ENCODE assay signal across 8 cellular contexts in genomic region chr12:57523706-57524614, GRCh38. TPM values are rescaled to one million over a fixed set of nuclear protein-coding genes. Genes with fewer than 3 reads are reported as not detected.
DNase-seq lines count a peak whose midpoint lies in the region; ATAC-seq, FAIRE-seq and TF ChIP-seq lines count a peak whose summit lies in the region.

No MANE protein-coding gene starts in this region.

- H4K20me1 ChIP-seq in astrocyte (ENCODE audit: insufficient read depth, low read length) = peaks cover 60% of the 10 kb centered on the region

- H3K4me1 Mint-ChIP-seq in activated T-cell treated with anti-CD3 and anti-CD28 coated beads, Interleukin-2, amount 50 U/mL, for 4 hours (ENCODE audit: low read depth) = peaks cover 38% of the 10 kb centered on the region
- peaks cover 32% of the 10 kb centered on the region for H3K4me1 Mint-ChIP-seq in astrocyte (ENCODE audit: low read depth, unreplicated experiment)
- peaks cover 35% of the 10 kb centered on the region for H3K4me1 Mint-ChIP-seq in type B pancreatic cell (ENCODE audit: unreplicated experiment)

- H3K27ac Mint-ChIP-seq in astrocyte (ENCODE audit: unreplicated experiment) (peak overlapping the region; percentile 94), type B pancreatic cell (peak overlapping the region; percentile 80)

- DNase-seq in activated T-cell treated with anti-CD3 and anti-CD28 coated beads, Interleukin-2, amount 50 U/mL, for 4 hours = no peak
- DNase-seq in activated T-cell treated with anti-CD3 and anti-CD28 coated beads, Interleukin-2, amount 50 U/mL, for 1 hour = no peak
- DNase-seq in astrocyte (ENCODE audit: low read depth) (no peak), lower leg skin (ENCODE audit: low spot score in 2 of 2) (peak in 1 of 2 donors; percentile 84), type B pancreatic cell (ENCODE audit: extremely low spot score, unreplicated experiment) (no peak), islet precursor cell (no peak), hippocampal formation (lab: John Stamatoyannopoulos, UW) (no peak), NCI-H2227 treated with DMSO at 0.1 percent for 48 hours (lab: John Stamatoyannopoulos, UW) (no peak)

- TF ChIP-seq POLR2A in lower leg skin (IDR thresholded peaks at IDR 0.05) = no peak

- H3K4me2 ChIP-seq in astrocyte (ENCODE audit: low read length) = peak overlapping the region; percentile 95

- no peaks in the 10 kb centered on the region for H3K27me3 Mint-ChIP-seq in activated T-cell treated with anti-CD3 and anti-CD28 coated beads, Interleukin-2, amount 50 U/mL, for 4 hours (ENCODE audit: low read depth)
- H3K27me3 Mint-ChIP-seq in astrocyte (ENCODE audit: low read depth, unreplicated experiment) (no peaks in the 10 kb centered on the region), type B pancreatic cell (no peaks in the 10 kb centered on the region)

- peak overlapping the region; percentile 76 for H3K27ac ChIP-seq in astrocyte (ENCODE audit: low read depth, low read length)

- no peaks in the 10 kb centered on the region for H3K9me3 ChIP-seq in astrocyte (ENCODE audit: insufficient read depth, low read depth, low read length)

- peak overlapping the region; percentile 92 for H3K4me3 Mint-ChIP-seq in activated T-cell treated with anti-CD3 and anti-CD28 coated beads, Interleukin-2, amount 50 U/mL, for 4 hours
- H3K4me3 Mint-ChIP-seq in astrocyte (ENCODE audit: unreplicated experiment) (peak overlapping the region; percentile 93), type B pancreatic cell (peak overlapping the region; percentile 98)

- H3K9ac ChIP-seq in astrocyte (ENCODE audit: low read length) = peak overlapping the region; percentile 82

- no peaks in the 10 kb centered on the region for H3K9me3 Mint-ChIP-seq in activated T-cell treated with anti-CD3 and anti-CD28 coated beads, Interleukin-2, amount 50 U/mL, for 4 hours
- H3K9me3 Mint-ChIP-seq in astrocyte (ENCODE audit: unreplicated experiment) (no peaks in the 10 kb centered on the region), type B pancreatic cell (no peaks in the 10 kb centered on the region)

- H3K36me3 Mint-ChIP-seq in activated T-cell treated with anti-CD3 and anti-CD28 coated beads, Interleukin-2, amount 50 U/mL, for 4 hours (ENCODE audit: insufficient read depth) = peaks cover 12% of the 10 kb centered on the region
- H3K36me3 Mint-ChIP-seq in astrocyte (ENCODE audit: low read depth, unreplicated experiment) (peaks cover 12% of the 10 kb centered on the region), type B pancreatic cell (peaks cover 8% of the 10 kb centered on the region)

- peaks cover 44% of the 10 kb centered on the region for H3K79me2 ChIP-seq in astrocyte (ENCODE audit: insufficient read depth, low read length)

- H3K4me3 ChIP-seq in astrocyte (ENCODE audit: insufficient read depth, low read depth, low read length) (peak overlapping the region; percentile 78), lower leg skin (ENCODE audit: low read depth, poor library complexity, severe bottlenecking) (peak overlapping the region; percentile 76)

- no peak for ATAC-seq in activated T-cell treated with anti-CD3 and anti-CD28 coated beads, Interleukin-2, amount 50 U/mL, for 4 hours

- no peak overlapping the region for H2AFZ ChIP-seq in astrocyte (ENCODE audit: low read depth, low read length)

- no peaks in the 10 kb centered on the region for H3K27me3 ChIP-seq in astrocyte (ENCODE audit: insufficient read depth, low read length)

- WGBS in lower leg skin, 2 donors = 65 to 66% methylated on average over 14 of the region's 14 CpGs

- peaks cover 15% of the 10 kb centered on the region for H3K36me3 ChIP-seq in astrocyte (ENCODE audit: insufficient read depth, low read length)

- FAIRE-seq in astrocyte (lab: Jason Lieb, UNC) = no peak

- TF ChIP-seq CTCF in astrocyte (IDR thresholded peaks at IDR 0.05; ENCODE audit: insufficient read depth, low read depth, low read length) (no peak), lower leg skin (IDR thresholded peaks at IDR 0.05) (no peak), type B pancreatic cell (conservative IDR thresholded peaks at IDR 0.05) (no peak)

- H3K4me1 ChIP-seq in astrocyte (ENCODE audit: insufficient read depth, low read length) = peaks cover 36% of the 10 kb centered on the region

- intact Hi-C loops in lower leg skin (cut with DNase I; ENCODE audit: low total_unique reads) = no loop called here

RNA-seq across cellular contexts. Expression of gene MBD6, which starts 1.3 kb away (rescaled TPM):
- total RNA-seq in activated T-cell treated with anti-CD3 and anti-CD28 coated beads, Interleukin-2, amount 50 U/mL, for 4 hours = 10 to 100 TPM; 56.3 to 59.4 (median 57.5) TPM
- total RNA-seq in astrocyte = 55.3 and 58.5 TPM in 2 replicates
- total RNA-seq in lower leg skin = 10 to 100 TPM; 13.8 to 50.4 (median 26.5) TPM
- total RNA-seq in type B pancreatic cell (ENCODE audit: low replicate concordance) = 87.5 and 94.7 TPM in 2 replicates

RNA-seq across cellular contexts. Expression of gene DDIT3, which starts 3.6 kb away (rescaled TPM):
- 10 to 100 TPM in 2 of 3 donors, 1 to 10 TPM in 1; 9.2 to 12.2 (median 10.8) TPM for total RNA-seq in activated T-cell treated with anti-CD3 and anti-CD28 coated beads, Interleukin-2, amount 50 U/mL, for 4 hours
- total RNA-seq in astrocyte = 42.6 and 45.1 TPM in 2 replicates
- total RNA-seq in lower leg skin = 10 to 100 TPM; 27.6 to 58.2 (median 41.6) TPM
- total RNA-seq in type B pancreatic cell (ENCODE audit: low replicate concordance) = 17.7 and 32.3 TPM in 2 replicates

RNA-seq across cellular contexts. Expression of gene DCTN2, which starts 23.0 kb away (rescaled TPM):
- total RNA-seq in activated T-cell treated with anti-CD3 and anti-CD28 coated beads, Interleukin-2, amount 50 U/mL, for 4 hours = 10 to 100 TPM; 72.3 to 84.3 (median 74.6) TPM
- total RNA-seq in astrocyte (94.5 and 107 TPM in 2 replicates), lower leg skin (100 to 1,000 TPM; 166 to 257 (median 181) TPM), type B pancreatic cell (ENCODE audit: low replicate concordance) (119 and 126 TPM in 2 replicates)

RNA-seq across cellular contexts. Expression of gene KIF5A, which starts 25.9 kb away (rescaled TPM):
- total RNA-seq in activated T-cell treated with anti-CD3 and anti-CD28 coated beads, Interleukin-2, amount 50 U/mL, for 4 hours = under 1 TPM; 0.56 to 0.98 (median 0.68) TPM
- 7.2 and 8.6 TPM in 2 replicates for total RNA-seq in astrocyte
- 1 to 10 TPM in 1 of 4 donors, under 1 TPM in 3; 0.08 to 1.2 (median 0.23) TPM for total RNA-seq in lower leg skin
- total RNA-seq in type B pancreatic cell (ENCODE audit: low replicate concordance) = 1.4 and 4.4 TPM in 2 replicates

RNA-seq across cellular contexts. Expression of gene MARS1, which starts 36.1 kb away (rescaled TPM):
- 100 to 1,000 TPM; 505 to 565 (median 534) TPM for total RNA-seq in activated T-cell treated with anti-CD3 and anti-CD28 coated beads, Interleukin-2, amount 50 U/mL, for 4 hours
- total RNA-seq in astrocyte (351 and 384 TPM in 2 replicates), lower leg skin (100 to 1,000 TPM in 1 of 4 donors, 10 to 100 TPM in 3; 37.7 to 386 (median 51.4) TPM), type B pancreatic cell (ENCODE audit: low replicate concordance) (200 and 211 TPM in 2 replicates)
